ENCODE assay signal across 9 cellular contexts in genomic region chr5:59123595-59124561, GRCh38.
DNase-seq lines count a peak whose midpoint lies in the region; ATAC-seq and TF ChIP-seq lines count a peak whose summit lies in the region.
"Had no signal": no experiment of that assay in that cellular context is flagged by ENCODE, and none has a peak within 500 bp of the region (broad histone marks: within the 10 kb centered on the region; RNA-seq: fewer than 3 reads in every experiment).

No MANE protein-coding gene starts in this region.

- H3K4me2 ChIP-seq in hepatocyte: peak overlapping the region; percentile 34

- H3K79me2 ChIP-seq in hepatocyte: no peaks in the 10 kb centered on the region

- no peaks in the 10 kb centered on the region for H3K9me2 ChIP-seq in hepatocyte (replicated peaks; ENCODE audit: insufficient read depth)

- no peak overlapping the region for H2AFZ ChIP-seq in hepatocyte

- H3K36me3 ChIP-seq in right atrium auricular region (no peaks in the 10 kb centered on the region), KOPT-K1 (ENCODE audit: insufficient read depth, low read length) (no peaks in the 10 kb centered on the region), hepatocyte (replicated peaks; ENCODE audit: insufficient read depth, low read depth) (no peaks in the 10 kb centered on the region)

- H3K27ac ChIP-seq in right atrium auricular region: peak overlapping the region; percentile 26 to 92
- H3K27ac ChIP-seq in KOPT-K1 (ENCODE audit: low read depth, low read length, poor library complexity, severe bottlenecking): peak overlapping the region; percentile 66
- H3K27ac ChIP-seq in hepatocyte: peak overlapping the region; percentile 48

- no peak for DNase-seq in right atrium auricular region (ENCODE audit: low spot score)
- DNase-seq in left cardiac atrium: no peak
- DNase-seq in hepatocyte (ENCODE audit: low spot score): no peak
- no peak for DNase-seq in NCI-H1092 treated with DMSO at 0.1 percent for 48 hours (lab: John Stamatoyannopoulos, UW)
- DNase-seq in NCI-H1694 (lab: John Stamatoyannopoulos, UW): no peak
- no peak for DNase-seq in mesenteric fat pad (ENCODE audit: low spot score)
- DNase-seq: activated CD4-positive, alpha-beta T cell treated with anti-CD3 and anti-CD28 coated beads for 4 hours had no signal

- 45% methylated on average over 5 of the region's 5 CpGs for WGBS in hepatocyte (ENCODE audit: low lambda C conversion rate, missing lambda C conversion rate)

- TF ChIP-seq CTCF in right atrium auricular region (IDR thresholded peaks at IDR 0.05): no peak
- TF ChIP-seq CTCF in hepatocyte (IDR thresholded peaks at IDR 0.05; ENCODE audit: poor library complexity): no peak

- no peaks in the 10 kb centered on the region for H3K9me3 ChIP-seq in right atrium auricular region
- H3K9me3 ChIP-seq in KOPT-K1 (ENCODE audit: insufficient read depth, low read length, poor library complexity, severe bottlenecking): no peaks in the 10 kb centered on the region
- no peaks in the 10 kb centered on the region for H3K9me3 ChIP-seq in hepatocyte (ENCODE audit: low read depth)

- H3K4me3 ChIP-seq in right atrium auricular region (no peak overlapping the region), hepatocyte (no peak overlapping the region)

- H4K20me1 ChIP-seq in hepatocyte (ENCODE audit: insufficient read depth, poor library complexity, severe bottlenecking): no peaks in the 10 kb centered on the region

- intact Hi-C loops in left cardiac atrium (cut with DNase I): no loop called here

- H3K4me1 ChIP-seq in right atrium auricular region (peaks cover 0 to 49% of the 10 kb centered on the region in 2 donors), hepatocyte (ENCODE audit: insufficient read depth) (peaks cover 37% of the 10 kb centered on the region)

- ATAC-seq in left cardiac atrium: no peak
- no peak for ATAC-seq in GM19328 (IDR thresholded peaks at IDR 0.05; ENCODE audit: unreplicated experiment)

- H3K27me3 ChIP-seq in right atrium auricular region (no peaks in the 10 kb centered on the region), hepatocyte (no peaks in the 10 kb centered on the region)
